Comparison of ENCODE assay signal across 9 cellular contexts in the genomic region with DNA sequence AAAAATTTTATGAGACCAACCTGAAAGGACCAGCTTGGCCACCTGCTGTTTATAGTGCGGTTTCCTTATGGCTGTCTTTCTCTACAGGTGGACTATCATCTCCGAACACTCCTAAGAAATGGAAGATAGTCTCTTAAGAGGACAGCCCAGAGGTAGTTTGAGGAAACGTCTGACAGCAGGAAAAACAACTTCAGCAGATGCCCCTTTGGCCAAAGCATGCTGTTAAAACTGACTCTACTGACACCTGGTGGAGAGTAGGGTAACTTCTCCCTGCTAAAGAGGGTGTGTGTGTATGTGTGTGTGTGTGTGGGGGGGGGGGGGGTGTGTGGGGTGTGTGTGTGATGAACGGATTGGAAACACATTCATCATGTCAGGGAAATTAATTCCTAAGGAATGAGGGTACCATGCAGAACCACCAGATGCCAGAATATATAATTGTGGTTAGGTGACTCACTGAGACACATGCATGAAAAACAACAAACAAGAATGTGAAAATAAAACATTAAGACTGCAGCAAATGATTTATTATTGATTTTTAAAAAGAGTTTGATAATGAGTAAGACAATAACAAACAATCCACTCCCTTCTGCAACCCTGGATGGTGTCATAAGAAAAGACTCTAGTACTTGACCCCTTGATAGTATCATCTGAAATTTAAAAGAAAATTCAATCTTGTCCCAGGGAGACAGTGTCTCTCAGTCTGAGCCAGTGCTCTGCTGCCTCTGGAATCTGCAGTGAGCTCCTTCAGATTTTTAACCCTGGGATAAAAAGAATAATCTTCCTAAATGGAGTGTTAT.
A peak's percentile ranks its signal among the peaks of the same experiment; 100 is the strongest.
DNase-seq lines count a peak whose midpoint lies in the region; ATAC-seq and TF ChIP-seq lines count a peak whose summit lies in the region.
"Had no signal": no experiment of that assay in that cellular context is flagged by ENCODE, and none has a peak within 500 bp of the region (broad histone marks: within the 10 kb centered on the region; RNA-seq: fewer than 3 reads in every experiment).

No MANE protein-coding gene starts in this region.

- no peaks in the 10 kb centered on the region for H3K27me3 ChIP-seq in right atrium auricular region
- H3K27me3 ChIP-seq: BLaER1 treated with 17β-estradiol and CSF1 and Interleukin-3, amounts not matched to agents 10 nM and 100 nM had no signal

- DNase-seq in NCI-H1417 (lab: John Stamatoyannopoulos, UW) (peak; percentile 31 to 72 (median 50)), NCI-H1417 treated with DMSO at 0.1 percent for 48 hours (lab: John Stamatoyannopoulos, UW) (no peak), NCI-H774 (lab: John Stamatoyannopoulos, UW) (peak; percentile 32), amygdala (lab: John Stamatoyannopoulos, UW) (peak in 29 of 56 donors; percentile 6 to 75 (median 33)), right atrium auricular region (ENCODE audit: low spot score) (no peak), renal cortical epithelial cell (ENCODE audit: low read depth) (peak; percentile 96)

- ATAC-seq in GM19467 (IDR thresholded peaks at IDR 0.05; ENCODE audit: unreplicated experiment) (peak; percentile 90), HG03457 (IDR thresholded peaks at IDR 0.05; ENCODE audit: unreplicated experiment) (peak; percentile 75)

- H3K27ac ChIP-seq in right atrium auricular region = no peak overlapping the region
- H3K27ac ChIP-seq: BLaER1 treated with 17β-estradiol and CSF1 and Interleukin-3, amounts not matched to agents 10 nM and 100 nM had no signal

- no peaks in the 10 kb centered on the region for H3K9me3 ChIP-seq in right atrium auricular region
- H3K9me3 ChIP-seq: BLaER1 treated with 17β-estradiol and CSF1 and Interleukin-3, amounts not matched to agents 10 nM and 100 nM had no signal

- H3K4me3 ChIP-seq in right atrium auricular region = no peak overlapping the region
- H3K4me3 ChIP-seq: BLaER1 treated with 17β-estradiol and CSF1 and Interleukin-3, amounts not matched to agents 10 nM and 100 nM had no signal

- peak; percentile 4 to 80 for TF ChIP-seq CTCF in right atrium auricular region (IDR thresholded peaks at IDR 0.05)

- H3K36me3 ChIP-seq in right atrium auricular region = no peaks in the 10 kb centered on the region
- H3K36me3 ChIP-seq: BLaER1 treated with 17β-estradiol and CSF1 and Interleukin-3, amounts not matched to agents 10 nM and 100 nM had no signal

- H3K4me1 ChIP-seq in right atrium auricular region = peaks cover 0 to 16% of the 10 kb centered on the region in 2 donors

Comparison
In these comparisons a context has a peak if more than half of its experiments do, and no peak if none do; other contexts are left out.
1. DNase-seq: peak in NCI-H1417 (3 of 3), NCI-H774 (single experiment), amygdala (29 of 56) and renal cortical epithelial cell (single experiment); none in NCI-H1417 treated with DMSO at 0.1 percent for 48 hours (single experiment) and right atrium auricular region (single experiment).